21 cellular contexts compared by ENCODE assay signal in genomic region chr2:81283081-81283480, GRCh38.
"Had no signal": no experiment of that assay in that cellular context is flagged by ENCODE, and none has a peak within 500 bp of the region (broad histone marks: within the 10 kb centered on the region; RNA-seq: fewer than 3 reads in every experiment).

No MANE protein-coding gene starts in this region.

- H3K27ac ChIP-seq: coronary artery, foreskin keratinocyte, neutrophil, psoas muscle, right atrium auricular region, sigmoid colon, skin epidermis, stomach, thoracic aorta, transverse colon had no signal

- ATAC-seq: foreskin keratinocyte; left lobe of liver; mucosa of descending colon; naive thymus-derived CD8-positive, alpha-beta T cell; psoas muscle had no signal

- DNase-seq: effector CD4-positive, alpha-beta T cell; endodermal cell; erythroblast; hippocampal formation; mammary epithelial cell; mucosa of descending colon; naive thymus-derived CD8-positive, alpha-beta T cell; psoas muscle; sigmoid colon; stimulated activated CD4-positive, alpha-beta T cell treated with anti-CD3 and anti-CD28 coated beads, Interleukin-12 subunit alpha, Interleukin-12 subunit beta, amount 100 ng/mL, for 4 hours; stimulated activated naive CD4-positive, alpha-beta T cell; stomach; substantia nigra; transverse colon had no signal
